Comparison of ENCODE assay signal across 1 cellular context in genomic region chr5:81787843-81788242, GRCh38.
TF ChIP-seq lines count a peak whose summit lies in the region.

No MANE protein-coding gene starts in this region.

TF ChIP-seq in GM12878, 131 proteins besides CTCF, POLR2A, EP300 and RAD21:
- no peak for TF ChIP-seq MEF2A (IDR thresholded peaks at IDR 0.05; ENCODE audit: insufficient read depth, low read depth, low read length)
- no peak for TF ChIP-seq TARDBP (IDR thresholded peaks at IDR 0.05; ENCODE audit: borderline replicate concordance)
- no peak for TF ChIP-seq PAX8 (IDR thresholded peaks at IDR 0.05)
- TF ChIP-seq KDM1A (IDR thresholded peaks at IDR 0.05; ENCODE audit: borderline replicate concordance) = no peak
- no peak for TF ChIP-seq ZZZ3 (IDR thresholded peaks at IDR 0.05; ENCODE audit: control insufficient read depth, insufficient read length, low read depth)
- TF ChIP-seq CUX1 (IDR thresholded peaks at IDR 0.05; ENCODE audit: insufficient replicate concordance, low read depth, low read length) = no peak
- TF ChIP-seq RELB (IDR thresholded peaks at IDR 0.05; ENCODE audit: low read depth) = no peak
- no peak for TF ChIP-seq NFIC (IDR thresholded peaks at IDR 0.05; ENCODE audit: low read depth, low read length)
- no peak for TF ChIP-seq EED (IDR thresholded peaks at IDR 0.05; ENCODE audit: low read depth)
- TF ChIP-seq USF1 (IDR thresholded peaks at IDR 0.05; ENCODE audit: borderline replicate concordance, extremely low read length, insufficient read depth, low read depth, low read length) = no peak
- TF ChIP-seq IRF4 (IDR thresholded peaks at IDR 0.05; ENCODE audit: low read depth, low read length) = no peak
- no peak for TF ChIP-seq BCL11A (IDR thresholded peaks at IDR 0.05; ENCODE audit: low read depth, low read length)
- TF ChIP-seq PML (IDR thresholded peaks at IDR 0.05; ENCODE audit: low read length) = no peak
- no peak for TF ChIP-seq ZNF384 (IDR thresholded peaks at IDR 0.05; ENCODE audit: borderline replicate concordance, low read depth, low read length)
